Comparison of ENCODE assay signal across 11 cellular contexts in the genomic region with DNA sequence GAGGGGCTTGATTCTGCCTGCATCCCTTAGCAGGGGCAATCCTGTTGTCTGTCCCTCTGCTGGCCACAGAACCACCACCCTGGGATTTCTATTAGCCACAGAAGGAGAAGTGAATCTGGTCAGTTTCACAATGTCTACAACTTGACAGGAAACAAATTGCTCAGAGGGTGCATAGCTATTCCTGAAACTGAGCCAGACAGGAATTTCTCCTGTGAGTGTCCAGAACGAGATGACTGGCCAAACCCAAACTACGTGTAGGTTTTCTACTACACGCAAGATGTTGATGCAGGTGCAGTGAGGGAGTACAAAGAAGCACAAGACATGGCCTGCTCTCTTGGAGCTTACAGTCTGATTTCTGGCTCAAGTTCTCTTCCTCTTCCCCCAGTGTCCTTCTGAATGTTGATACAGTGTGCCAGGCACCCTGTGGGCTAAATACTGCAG.
A peak's percentile ranks its signal among the peaks of the same experiment; 100 is the strongest.
DNase-seq lines count a peak whose midpoint lies in the region; ATAC-seq and TF ChIP-seq lines count a peak whose summit lies in the region.
"Had no signal": no experiment of that assay in that cellular context is flagged by ENCODE, and none has a peak within 500 bp of the region (broad histone marks: within the 10 kb centered on the region; RNA-seq: fewer than 3 reads in every experiment).

No MANE protein-coding gene starts in this region.

- no peak for TF ChIP-seq POLR2A in gastrocnemius medialis (IDR thresholded peaks at IDR 0.05)

- H3K4me1 ChIP-seq in gastrocnemius medialis: no peaks in the 10 kb centered on the region

- peaks cover 0 to 4% (median 0%) of the 10 kb centered on the region in 3 donors for H3K27me3 ChIP-seq in gastrocnemius medialis

- H3K4me1 Mint-ChIP-seq in progenitor cell of endocrine pancreas (ENCODE audit: low read depth): no peaks in the 10 kb centered on the region

- no peaks in the 10 kb centered on the region for H3K9me3 Mint-ChIP-seq in progenitor cell of endocrine pancreas (ENCODE audit: low read depth)

- no peak overlapping the region for H3K27ac ChIP-seq in gastrocnemius medialis
- H3K27ac ChIP-seq: thoracic aorta had no signal

- H3K4me3 ChIP-seq in GM12865 (ENCODE audit: low read depth, low read length) (no peak overlapping the region), gastrocnemius medialis (no peak overlapping the region)
- H3K4me3 ChIP-seq: thoracic aorta had no signal

- DNase-seq in GM12865 (ENCODE audit: low read depth) (peak; percentile 87), NCI-H226 (peak; percentile 87), left cardiac atrium (no peak), progenitor cell of endocrine pancreas (ENCODE audit: low spot score, unreplicated experiment) (no peak), NCI-H1417 treated with DMSO at 0.1 percent for 48 hours (lab: John Stamatoyannopoulos, UW) (no peak), gastrocnemius medialis (no peak)
- DNase-seq: DND-41 had no signal

- no peaks in the 10 kb centered on the region for H3K36me3 Mint-ChIP-seq in progenitor cell of endocrine pancreas (ENCODE audit: insufficient read depth)
- H3K36me3 Mint-ChIP-seq: WTC11 had no signal

- H3K27me3 Mint-ChIP-seq in progenitor cell of endocrine pancreas: peaks cover 49% of the 10 kb centered on the region

- H3K4me3 Mint-ChIP-seq in progenitor cell of endocrine pancreas (ENCODE audit: low read depth): no peak overlapping the region
- H3K4me3 Mint-ChIP-seq: WTC11 had no signal

- no peaks in the 10 kb centered on the region for H3K36me3 ChIP-seq in gastrocnemius medialis
- H3K36me3 ChIP-seq: thoracic aorta had no signal

- intact Hi-C loops in left cardiac atrium (cut with DNase I) (no loop called here), gastrocnemius medialis (cut with DNase I; ENCODE audit: low total_unique reads) (no loop called here)

- in situ Hi-C loops in gastrocnemius medialis (cut with MboI; ENCODE audit: low sequenced_read_pairs in 4 of 4): no loop called here

- no peak overlapping the region for H3K27ac Mint-ChIP-seq in progenitor cell of endocrine pancreas
- H3K27ac Mint-ChIP-seq: WTC11 had no signal

- no peak for TF ChIP-seq CTCF in GM12865 (IDR thresholded peaks at IDR 0.05; ENCODE audit: insufficient read depth, low read depth, low read length, missing control alignments)
- no peak for TF ChIP-seq CTCF in progenitor cell of endocrine pancreas (IDR thresholded peaks at IDR 0.05; ENCODE audit: unreplicated experiment)
- no peak for TF ChIP-seq CTCF in gastrocnemius medialis (IDR thresholded peaks at IDR 0.05 in 4 of 5, conservative IDR thresholded peaks at IDR 0.05 in 1 of 5)

- ATAC-seq in GM21786 (IDR thresholded peaks at IDR 0.05; ENCODE audit: unreplicated experiment) (peak; percentile 45), left cardiac atrium (peak; percentile 63 to 68), GM21528 (IDR thresholded peaks at IDR 0.05; ENCODE audit: low FRiP score, unreplicated experiment) (no peak), gastrocnemius medialis (no peak)
- ATAC-seq: WTC11 had no signal

- no peaks in the 10 kb centered on the region for H3K9me3 ChIP-seq in gastrocnemius medialis
- H3K9me3 ChIP-seq: thoracic aorta had no signal

Comparison
In these comparisons a context has a peak if more than half of its experiments do, and no peak if none do; other contexts are left out.
1. DNase-seq: peak in GM12865 (single experiment) and NCI-H226 (single experiment); none in left cardiac atrium (single experiment), progenitor cell of endocrine pancreas (single experiment), NCI-H1417 treated with DMSO at 0.1 percent for 48 hours (single experiment) and gastrocnemius medialis (0 of 2).
2. ATAC-seq: peak in GM21786 (single experiment) and left cardiac atrium (2 of 2); none in GM21528 (single experiment) and gastrocnemius medialis (0 of 2).